Comparison of ENCODE assay signal across 17 cellular contexts in genomic region chr3:54858386-54858785, GRCh38.
DNase-seq lines count a peak whose midpoint lies in the region; ATAC-seq and TF ChIP-seq lines count a peak whose summit lies in the region.
"Had no signal": no experiment of that assay in that cellular context is flagged by ENCODE, and none has a peak within 500 bp of the region (broad histone marks: within the 10 kb centered on the region; RNA-seq: fewer than 3 reads in every experiment).

No MANE protein-coding gene starts in this region.

- DNase-seq in NCI-H146 treated with DMSO at 0.1 percent for 48 hours (lab: John Stamatoyannopoulos, UW; ENCODE audit: unreplicated experiment) (peak; percentile 3), NCI-H146 (lab: John Stamatoyannopoulos, UW) (no peak), NCI-H69 (lab: John Stamatoyannopoulos, UW) (peak; percentile 74), fibroblast of the aortic adventitia (ENCODE audit: low read depth) (peak; percentile 8), type B pancreatic cell (ENCODE audit: extremely low spot score, unreplicated experiment) (no peak), NCI-H1105 (lab: John Stamatoyannopoulos, UW) (no peak)
- DNase-seq in stimulated activated naive CD4-positive, alpha-beta T cell treated with Interleukin-2 at 50 U/mL for 16 hours (lab: John Stamatoyannopoulos, UW) = no peak
- DNase-seq: 8988T; BE2C; Calu3; CD8-positive, alpha-beta T cell; NCI-H1048; NCI-H1694; NCI-H510A; RPMI8226; SHP77 treated with DMSO at 0.1 percent for 48 hours had no signal

- H3K36me3 Mint-ChIP-seq in type B pancreatic cell = peaks cover 4% of the 10 kb centered on the region
- H3K36me3 Mint-ChIP-seq: CD8-positive, alpha-beta T cell had no signal

- TF ChIP-seq CTCF in fibroblast of the aortic adventitia (IDR thresholded peaks at IDR 0.05; ENCODE audit: insufficient read depth, low read length) (no peak), type B pancreatic cell (conservative IDR thresholded peaks at IDR 0.05) (no peak)

- H3K4me3 ChIP-seq in fibroblast of the aortic adventitia (ENCODE audit: low read depth, low read length) = no peak overlapping the region

- ATAC-seq in HG03196 (IDR thresholded peaks at IDR 0.05; ENCODE audit: unreplicated experiment) = no peak
- ATAC-seq: CD8-positive, alpha-beta T cell had no signal

- peaks cover 40% of the 10 kb centered on the region for H3K27me3 Mint-ChIP-seq in type B pancreatic cell

- peak overlapping the region; percentile 12 for H3K4me3 Mint-ChIP-seq in type B pancreatic cell
- H3K4me3 Mint-ChIP-seq: CD8-positive, alpha-beta T cell had no signal

- no peak overlapping the region for H3K27ac Mint-ChIP-seq in type B pancreatic cell
- H3K27ac Mint-ChIP-seq: CD8-positive, alpha-beta T cell had no signal

- peaks cover 51% of the 10 kb centered on the region for H3K4me1 Mint-ChIP-seq in type B pancreatic cell (ENCODE audit: unreplicated experiment)

- peaks cover 8% of the 10 kb centered on the region for H3K9me3 Mint-ChIP-seq in type B pancreatic cell
- H3K9me3 Mint-ChIP-seq: CD8-positive, alpha-beta T cell had no signal

Comparison
In these comparisons a context has a peak if more than half of its experiments do, and no peak if none do; other contexts are left out.
1. DNase-seq: peak in NCI-H146 treated with DMSO at 0.1 percent for 48 hours (single experiment), NCI-H69 (single experiment) and fibroblast of the aortic adventitia (single experiment); none in NCI-H146 (single experiment), type B pancreatic cell (single experiment), NCI-H1105 (single experiment) and stimulated activated naive CD4-positive, alpha-beta T cell treated with Interleukin-2 at 50 U/mL for 16 hours (single experiment).